In the genomic region with DNA sequence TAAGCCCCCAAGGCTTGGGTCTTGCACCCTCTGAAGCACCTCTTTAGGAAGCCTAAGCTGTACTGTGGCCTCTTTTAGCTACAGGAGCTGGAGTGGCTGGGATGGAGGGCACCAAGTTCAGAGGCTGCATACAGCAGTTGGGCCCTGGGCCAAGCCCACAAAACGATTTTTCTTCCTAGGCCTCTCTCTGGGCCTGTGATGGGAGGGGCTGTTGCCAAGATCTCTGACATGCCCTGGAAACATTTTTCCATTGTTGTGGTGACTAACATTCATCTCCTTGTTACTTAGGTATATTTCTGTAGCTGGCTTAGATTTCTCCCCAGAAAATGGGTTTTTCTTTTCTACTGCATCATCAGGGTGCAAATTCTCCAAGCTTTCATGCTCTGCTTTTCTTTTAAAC, we compare ENCODE assay signal across 23 cellular contexts.
"Had no signal": no experiment of that assay in that cellular context is flagged by ENCODE, and none has a peak within 500 bp of the region (broad histone marks: within the 10 kb centered on the region; RNA-seq: fewer than 3 reads in every experiment).

No MANE protein-coding gene starts in this region.

- H3K4me3 ChIP-seq: left ventricle myocardium inferior, lung, neural progenitor cell, ovary, right atrium auricular region, right lobe of liver, smooth muscle cell, stomach, testis, thyroid gland, transverse colon, upper lobe of left lung, vagina had no signal

- DNase-seq: islet precursor cell; left ventricle myocardium inferior; mesendoderm; naive B cell; natural killer cell; nephron progenitor cell; ovary; right lobe of liver; stimulated activated CD4-positive, alpha-beta T cell treated with anti-CD3 and anti-CD28 coated beads, Interleukin-1b, Interleukin-23, amount 100 ng/mL, for 48 hours; stimulated activated CD4-positive, alpha-beta T cell treated with anti-CD3 and anti-CD28 coated beads, Interleukin-2, amount 100 ng/mL, for 48 hours; stimulated activated naive B cell treated with anti-CD40 and anti-IgM and Interleukin-4, amounts not matched to agents 10 μg/mL and 1 μg/mL and 100 μg/mL, for 72 hours; stimulated activated naive CD8-positive, alpha-beta T cell treated with anti-CD3 and anti-CD28 coated beads, Interleukin-15, Interleukin-2, amounts not matched to agents 100 U/mL and 50 U/mL, for 24 hours; stomach; testis; thyroid gland; transverse colon; upper lobe of left lung had no signal

- H3K4me2 ChIP-seq: neural progenitor cell, smooth muscle cell had no signal

- H2AFZ ChIP-seq: neural progenitor cell had no signal

- H3K4me1 ChIP-seq: left ventricle myocardium inferior, right atrium auricular region, right lobe of liver, stomach, testis, thyroid gland, transverse colon, upper lobe of left lung, vagina had no signal

- H3K36me3 ChIP-seq: left ventricle myocardium inferior, neural progenitor cell, neutrophil, ovary, right atrium auricular region, right lobe of liver, stomach, thyroid gland, transverse colon, upper lobe of left lung, vagina had no signal

- H3K27me3 ChIP-seq: neural progenitor cell, neutrophil, ovary, right atrium auricular region, right lobe of liver, stomach, testis, thyroid gland, transverse colon, upper lobe of left lung, vagina had no signal

- H3K9ac ChIP-seq: neural progenitor cell had no signal

- H3K27ac ChIP-seq: left ventricle myocardium inferior, neural progenitor cell, neutrophil, ovary, right atrium auricular region, right lobe of liver, stomach, testis, thyroid gland, transverse colon, upper lobe of left lung, vagina had no signal

- ATAC-seq: natural killer cell; right lobe of liver; stimulated activated naive B cell treated with anti-CD40 and anti-IgM and Interleukin-4, amounts not matched to agents 10 μg/mL and 1 μg/mL and 100 μg/mL, for 72 hours; stimulated activated naive CD8-positive, alpha-beta T cell treated with anti-CD3 and anti-CD28 coated beads, Interleukin-15, Interleukin-2, amounts not matched to agents 100 U/mL and 50 U/mL, for 24 hours had no signal

- H3K9me3 ChIP-seq: neutrophil, ovary, right atrium auricular region, right lobe of liver, testis, thyroid gland, transverse colon, vagina had no signal
